ENCODE assay signal across 37 cellular contexts in the genomic region with DNA sequence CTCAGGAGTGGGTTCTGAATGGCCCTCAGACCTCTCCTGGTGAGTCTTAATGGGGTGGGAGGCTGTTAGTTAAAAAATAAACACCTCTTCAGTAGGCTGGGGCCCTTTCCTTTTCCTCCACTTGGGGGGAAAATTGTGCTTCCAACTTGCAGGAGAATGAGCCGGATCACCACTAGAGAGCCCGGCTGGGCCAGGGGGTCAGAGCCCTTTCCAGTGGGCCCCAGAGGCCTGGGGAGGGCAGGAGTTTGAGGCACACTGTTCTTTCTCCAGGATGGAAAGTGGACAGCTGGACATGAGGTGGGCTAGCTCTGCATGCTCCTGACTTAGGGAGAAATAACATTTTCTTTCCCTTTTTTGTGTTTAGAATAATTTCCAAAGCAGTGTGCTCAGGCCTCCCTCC. TPM values are rescaled to one million over a fixed set of nuclear protein-coding genes. Genes with fewer than 3 reads are reported as not detected.
"Had no signal": no experiment of that assay in that cellular context is flagged by ENCODE, and none has a peak within 500 bp of the region (broad histone marks: within the 10 kb centered on the region; RNA-seq: fewer than 3 reads in every experiment).

No MANE protein-coding gene starts in this region.

- H3K36me3 ChIP-seq: MG63 had no signal

- H3K27ac ChIP-seq: KMS-11 had no signal

- H3K9ac ChIP-seq: KMS-11 had no signal

- H3K4me3 ChIP-seq: MG63 had no signal

- H3K9me3 ChIP-seq: MG63 had no signal

- H3K27me3 ChIP-seq: MG63 had no signal

- DNase-seq: Karpas-422, Kasumi-1, KG1, MG63, MM.1S, MV-4-11, NCI-H1048, NCI-H1092, NCI-H1092 treated with DMSO at 0.1 percent for 48 hours, NCI-H1105, NCI-H1105 treated with DMSO at 0.1 percent for 48 hours, NCI-H1417, NCI-H1417 treated with DMSO at 0.1 percent for 48 hours, NCI-H1436, NCI-H1436 treated with DMSO at 0.1 percent for 48 hours, NCI-H146, NCI-H1694, NCI-H1694 treated with DMSO at 0.1 percent for 48 hours, NCI-H187, NCI-H187 treated with DMSO at 0.1 percent for 48 hours, NCI-H1930, NCI-H2029, NCI-H2029 treated with DMSO at 0.1 percent for 48 hours, NCI-H2081, NCI-H2081 treated with DMSO at 0.1 percent for 48 hours, NCI-H2107, NCI-H2171, NCI-H2171 treated with DMSO at 0.1 percent for 48 hours, NCI-H2227 treated with DMSO at 0.1 percent for 48 hours, NCI-H226, NCI-H345, NCI-H446, NCI-H446 treated with DMSO at 0.1 percent for 48 hours had no signal

RNA-seq across cellular contexts. Expression of a gene that starts 32.8 kb away (rescaled TPM):
- total RNA-seq: LHCN-M2, M059J, MCF 10A had no signal

RNA-seq across cellular contexts. Expression of a gene that starts 47.5 kb away (rescaled TPM):
- total RNA-seq: LHCN-M2, M059J had no signal
